1 cellular context compared by ENCODE assay signal in genomic region chr11:134529212-134530096, GRCh38.
TF ChIP-seq lines count a peak whose summit lies in the region.

No MANE protein-coding gene starts in this region.

TF ChIP-seq in GM23338, 12 proteins besides CTCF, POLR2A, EP300 and RAD21 (continued from another document):
- TF ChIP-seq ZNF462 (CRISPR knock-in tag; IDR thresholded peaks at IDR 0.05) (no peak), NANOG (IDR thresholded peaks at IDR 0.05; ENCODE audit: borderline replicate concordance) (no peak), JUNB (IDR thresholded peaks at IDR 0.05; ENCODE audit: unreplicated experiment) (no peak), POLR2AphosphoS5 (IDR thresholded peaks at IDR 0.05; ENCODE audit: low read depth) (no peak), EZH2 (IDR thresholded peaks at IDR 0.05; ENCODE audit: low read depth, unreplicated experiment) (no peak), STAT1 (IDR thresholded peaks at IDR 0.05; ENCODE audit: unreplicated experiment) (no peak), ZNF114 (CRISPR knock-in tag; IDR thresholded peaks at IDR 0.05) (no peak)
- TF ChIP-seq, protein P1, sequence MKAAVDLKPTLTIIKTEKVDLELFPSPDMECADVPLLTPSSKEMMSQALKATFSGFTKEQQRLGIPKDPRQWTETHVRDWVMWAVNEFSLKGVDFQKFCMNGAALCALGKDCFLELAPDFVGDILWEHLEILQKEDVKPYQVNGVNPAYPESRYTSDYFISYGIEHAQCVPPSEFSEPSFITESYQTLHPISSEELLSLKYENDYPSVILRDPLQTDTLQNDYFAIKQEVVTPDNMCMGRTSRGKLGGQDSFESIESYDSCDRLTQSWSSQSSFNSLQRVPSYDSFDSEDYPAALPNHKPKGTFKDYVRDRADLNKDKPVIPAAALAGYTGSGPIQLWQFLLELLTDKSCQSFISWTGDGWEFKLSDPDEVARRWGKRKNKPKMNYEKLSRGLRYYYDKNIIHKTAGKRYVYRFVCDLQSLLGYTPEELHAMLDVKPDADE (IDR thresholded peaks at IDR 0.05) = no peak
TF ChIP-seq in GM23338: peak in this region for 0.
